In genomic region chr6:169726963-169727362, GRCh38 we compare ENCODE assay signal across 24 cellular contexts.
"Had no signal": no experiment of that assay in that cellular context is flagged by ENCODE, and none has a peak within 500 bp of the region (broad histone marks: within the 10 kb centered on the region; RNA-seq: fewer than 3 reads in every experiment).

No MANE protein-coding gene starts in this region.

- H3K4me3 ChIP-seq: coronary artery, dorsolateral prefrontal cortex, tibial nerve had no signal

- H3K27ac Mint-ChIP-seq: activated CD8-positive, alpha-beta memory T cell treated with anti-CD3 and anti-CD28 coated beads, Interleukin-2, amount 10 ng/mL, durations not matched to agents 7 days and 5 days; activated CD8-positive, alpha-beta T cell treated with anti-CD3 and anti-CD28 coated beads, Interleukin-2, amount 10 ng/mL, durations not matched to agents 7 days and 5 days; activated T-helper 2 cell treated with anti-CD3 and anti-CD28 coated beads, Interferon-gamma antibody, Interleukin-2, Interleukin-4, amounts not matched to agents 10 μg/mL and 5 μg/mL and 100 μg/mL, durations not matched to agents 14 hours and 24 hours and 36 hours; nephron; T-helper 1 cell treated with Interleukin-12 subunit alpha and Interleukin-12 subunit beta and Interleukin-4 antibody, amounts not matched to agents 30 μg/mL and 1 μg/mL, for 36 hours had no signal

- H3K79me2 ChIP-seq: parathyroid adenoma had no signal

- H3K9me3 ChIP-seq: tibial nerve had no signal

- H3K27ac ChIP-seq: brain microvascular endothelial cell, coronary artery, parathyroid adenoma had no signal

- H3K27me3 Mint-ChIP-seq: activated CD4-positive, alpha-beta T cell treated with anti-CD3 and anti-CD28 coated beads for 36 hours had no signal

- DNase-seq: activated CD4-positive, alpha-beta T cell treated with anti-CD3 and anti-CD28 coated beads for 36 hours; activated CD4-positive, CD25-positive, alpha-beta regulatory T cell; activated CD8-positive, alpha-beta memory T cell treated with anti-CD3 and anti-CD28 coated beads, Interleukin-2, amount 10 ng/mL, durations not matched to agents 7 days and 5 days; activated CD8-positive, alpha-beta T cell treated with anti-CD3 and anti-CD28 coated beads, Interleukin-2, amount 10 ng/mL, durations not matched to agents 7 days and 5 days; activated T-cell treated with anti-CD3 and anti-CD28 coated beads, Interleukin-2, amount 50 U/mL, for 48 hours; amniotic stem cell; brain microvascular endothelial cell; dorsolateral prefrontal cortex; effector memory CD4-positive, alpha-beta T cell; hippocampal formation; left cardiac atrium; left ventricle myocardium superior; nucleus accumbens; right cardiac atrium; stimulated activated CD4-positive, alpha-beta T cell treated with anti-CD3 and anti-CD28 coated beads, Interleukin-2, amount 100 ng/mL, for 48 hours; stimulated activated naive CD4-positive, alpha-beta T cell treated with Interleukin-2 at 50 U/mL for 16 hours; T1000 had no signal

- H3K4me3 Mint-ChIP-seq: activated CD4-positive, alpha-beta T cell treated with anti-CD3 and anti-CD28 coated beads for 36 hours; activated CD8-positive, alpha-beta memory T cell treated with anti-CD3 and anti-CD28 coated beads, Interleukin-2, amount 10 ng/mL, durations not matched to agents 7 days and 5 days; activated CD8-positive, alpha-beta T cell treated with anti-CD3 and anti-CD28 coated beads, Interleukin-2, amount 10 ng/mL, durations not matched to agents 7 days and 5 days; nephron; T-helper 1 cell treated with Interleukin-12 subunit alpha and Interleukin-12 subunit beta and Interleukin-4 antibody, amounts not matched to agents 30 μg/mL and 1 μg/mL, for 36 hours had no signal

- ATAC-seq: activated CD4-positive, alpha-beta T cell treated with anti-CD3 and anti-CD28 coated beads for 36 hours; activated CD8-positive, alpha-beta memory T cell treated with anti-CD3 and anti-CD28 coated beads, Interleukin-2, amount 10 ng/mL, durations not matched to agents 7 days and 5 days; activated CD8-positive, alpha-beta T cell treated with anti-CD3 and anti-CD28 coated beads, Interleukin-2, amount 10 ng/mL, durations not matched to agents 7 days and 5 days; activated naive CD4-positive, alpha-beta T cell treated with anti-CD3 and anti-CD28 coated beads, Interleukin-2, amount 50 U/mL, for 72 hours; left cardiac atrium; left ventricle myocardium superior; right cardiac atrium had no signal

- H3K9ac ChIP-seq: parathyroid adenoma had no signal

- H3K36me3 ChIP-seq: brain microvascular endothelial cell, tibial nerve had no signal

- H3K27me3 ChIP-seq: brain microvascular endothelial cell, dorsolateral prefrontal cortex, tibial nerve had no signal

- H2AFZ ChIP-seq: parathyroid adenoma had no signal
